In genomic region chr20:32474717-32474966, GRCh38 we compare ENCODE assay signal across 9 cellular contexts.
A peak's percentile ranks its signal among the peaks of the same experiment; 100 is the strongest.
DNase-seq lines count a peak whose midpoint lies in the region; ATAC-seq and TF ChIP-seq lines count a peak whose summit lies in the region.
"Had no signal": no experiment of that assay in that cellular context is flagged by ENCODE, and none has a peak within 500 bp of the region (broad histone marks: within the 10 kb centered on the region; RNA-seq: fewer than 3 reads in every experiment).

No MANE protein-coding gene starts in this region.

- WGBS in sigmoid colon, 2 donors, result 7 to 28% methylated on average over 8 of the region's 8 CpGs

- peak overlapping the region; percentile 54 for H3K9ac ChIP-seq in iPS-15b (ENCODE audit: low read depth, low read length)

- no peak for ATAC-seq in GM18511 (IDR thresholded peaks at IDR 0.05; ENCODE audit: unreplicated experiment)

- H3K9me3 ChIP-seq in ascending aorta, result no peaks in the 10 kb centered on the region
- H3K9me3 ChIP-seq in iPS-15b (ENCODE audit: control insufficient read depth, insufficient read depth, low read length), result no peaks in the 10 kb centered on the region
- H3K9me3 ChIP-seq in sigmoid colon, result no peaks in the 10 kb centered on the region

- intact Hi-C loops in ascending aorta (cut with DNase I), result no loop called here
- intact Hi-C loops in sigmoid colon (cut with DNase I), result loop anchor here (2.0 kb wide), 1 partner anchor 116 kb away; the partner anchor contains the start of gene ASXL1

- H3K4me1 ChIP-seq in ascending aorta (peaks cover 10 to 20% of the 10 kb centered on the region in 2 donors), iPS-15b (ENCODE audit: control insufficient read depth, insufficient read depth, low read length) (peaks cover 10% of the 10 kb centered on the region), sigmoid colon (peaks cover 0 to 100% (median 97%) of the 10 kb centered on the region in 4 donors)

- TF ChIP-seq CTCF in ascending aorta (IDR thresholded peaks at IDR 0.05) (no peak), sigmoid colon (IDR thresholded peaks at IDR 0.05) (no peak)

- no peak for TF ChIP-seq POLR2A in sigmoid colon (IDR thresholded peaks at IDR 0.05)

- H3K4me3 ChIP-seq in ascending aorta (peak overlapping the region; percentile 43 to 59), iPS-15b (ENCODE audit: low read depth, low read length) (no peak overlapping the region), sigmoid colon (peak overlapping the region; percentile 12 to 44 (median 42))

- H3K27me3 ChIP-seq in ascending aorta (no peaks in the 10 kb centered on the region), iPS-15b (ENCODE audit: control insufficient read depth, insufficient read depth, low read length) (no peaks in the 10 kb centered on the region), sigmoid colon (no peaks in the 10 kb centered on the region)

- DNase-seq in COLO829 (ENCODE audit: low spot score), result peak; percentile 37
- DNase-seq in ascending aorta (ENCODE audit: low spot score in 2 of 2), result no peak
- DNase-seq in sigmoid colon, result no peak
- DNase-seq in HK-2 (ENCODE audit: unreplicated experiment), result no peak
- DNase-seq in DMS 273 treated with DMSO at 0.1 percent for 48 hours (lab: John Stamatoyannopoulos, UW), result no peak
- DNase-seq in Ammon's horn (ENCODE audit: low spot score), result no peak
- DNase-seq: activated T-cell treated with anti-CD3 and anti-CD28 coated beads for 4 hours had no signal

- H3K27ac ChIP-seq in ascending aorta, result peak overlapping the region; percentile 60 to 61
- peak overlapping the region; percentile 89 to 97 (median 94) for H3K27ac ChIP-seq in sigmoid colon

- no peak for TF ChIP-seq EP300 in sigmoid colon (IDR thresholded peaks at IDR 0.05)

- H3K36me3 ChIP-seq in ascending aorta, result no peaks in the 10 kb centered on the region
- peaks cover 16% of the 10 kb centered on the region for H3K36me3 ChIP-seq in iPS-15b (ENCODE audit: control insufficient read depth, insufficient read depth, low read length)
- no peaks in the 10 kb centered on the region for H3K36me3 ChIP-seq in sigmoid colon
